In genomic region chr10:101041252-101041761, GRCh38 we compare ENCODE assay signal across 8 cellular contexts. TPM values are rescaled to one million over a fixed set of nuclear protein-coding genes. Genes with fewer than 3 reads are reported as not detected.
DNase-seq lines count a peak whose midpoint lies in the region; ATAC-seq, FAIRE-seq and TF ChIP-seq lines count a peak whose summit lies in the region.

No MANE protein-coding gene starts in this region.

- peak; percentile 50 for ATAC-seq in HG03135 (IDR thresholded peaks at IDR 0.05; ENCODE audit: unreplicated experiment)
- ATAC-seq in lung (ENCODE audit: insufficient read depth, low FRiP score), result peak; percentile 64

- POLR2A ChIA-PET in A673 (lab: Charles Lee; ENCODE audit: low non-redundant PET), result no interaction called here

- WGBS in lung, 2 donors, result 25 to 36% methylated on average over 5 to 6 of the region's 6 CpGs

- CTCF ChIA-PET in A673 (lab: Charles Lee), result interaction anchor here (0.7 to 3.5 kb wide), 14 partner anchors 9 to 250 kb away, joined by 3 to 20 read pairs (median 7); no protein-coding TSS in a partner anchor

- H3K27ac ChIP-seq in A673 (ENCODE audit: low read depth, low read length, poor library complexity, severe bottlenecking), result peak overlapping the region; percentile 84
- peak overlapping the region in 1 of 2 donors; percentile 91 for H3K27ac ChIP-seq in coronary artery
- no peak overlapping the region for H3K27ac ChIP-seq in lung (ENCODE audit: low read depth in 1 of 2, low read length in 1 of 2)

- intact Hi-C loops in A673 (cut with micrococcal nuclease; ENCODE audit: unreplicated experiment), result loop anchor here (5.0 kb wide), 1 partner anchor 101 kb away; no protein-coding TSS in a partner anchor

- H3K4me1 ChIP-seq in A673 (ENCODE audit: insufficient read depth, low read length, poor library complexity, severe bottlenecking), result peaks cover 24% of the 10 kb centered on the region
- peaks cover 0 to 2% of the 10 kb centered on the region in 2 donors for H3K4me1 ChIP-seq in lung (ENCODE audit: control insufficient read depth in 2 of 2, insufficient read depth in 2 of 2, low read length in 2 of 2)

- DNase-seq in A673 (ENCODE audit: low spot score) (peak; percentile 91), GM12891 (ENCODE audit: insufficient read length, low spot score) (no peak), NCI-H510A (lab: John Stamatoyannopoulos, UW) (peak; percentile 53), coronary artery (ENCODE audit: low spot score) (no peak), lung (ENCODE audit: low spot score) (peak; percentile 85)
- peak; percentile 57 for DNase-seq in activated CD4-positive, alpha-beta T cell treated with anti-CD3 and anti-CD28 coated beads for 1 hour
- peak; percentile 79 for DNase-seq in stimulated activated CD8-positive, alpha-beta memory T cell treated with anti-CD3 and anti-CD28 coated beads, Interleukin-4, amount 100 ng/mL, for 48 hours

- H3K27me3 ChIP-seq in A673 (replicated peaks; ENCODE audit: insufficient read depth, low read depth, low read length, poor library complexity), result no peaks in the 10 kb centered on the region
- H3K27me3 ChIP-seq in lung (ENCODE audit: control insufficient read depth, insufficient read depth), result no peaks in the 10 kb centered on the region

- TF ChIP-seq CTCF in A673 (conservative IDR thresholded peaks at IDR 0.05; ENCODE audit: low read depth, low read length) (peak; percentile 89), coronary artery (IDR thresholded peaks at IDR 0.05) (peak; percentile 75), lung (IDR thresholded peaks at IDR 0.05; ENCODE audit: control extremely low read depth, extremely low read depth) (peak; percentile 87)

- TF ChIP-seq POLR2A in GM12891 (IDR thresholded peaks at IDR 0.05; ENCODE audit: low read depth, low read length), result no peak

- H3K4me3 ChIP-seq in A673 (ENCODE audit: low read depth, low read length, poor library complexity, severe bottlenecking), result no peak overlapping the region
- no peak overlapping the region for H3K4me3 ChIP-seq in coronary artery
- no peak overlapping the region for H3K4me3 ChIP-seq in lung

- BruUV-seq in A673 (replicated peaks; lab: Mats Ljungman, UMichigan), result no TSS peak

- no peaks in the 10 kb centered on the region for H3K9me3 ChIP-seq in A673 (ENCODE audit: low read depth, low read length, poor library complexity, severe bottlenecking)
- no peaks in the 10 kb centered on the region for H3K9me3 ChIP-seq in lung (ENCODE audit: control insufficient read depth in 2 of 2, insufficient read depth in 1 of 2, low read length in 1 of 2)

- peak; percentile 69 for FAIRE-seq in GM12891 (lab: Jason Lieb, UNC)

- H3K36me3 ChIP-seq in A673 (ENCODE audit: insufficient read depth, low read length, poor library complexity, severe bottlenecking), result no peaks in the 10 kb centered on the region
- H3K36me3 ChIP-seq in lung (ENCODE audit: control insufficient read depth in 2 of 2, insufficient read depth in 2 of 2, low read length in 2 of 2), result peaks cover 4 to 29% of the 10 kb centered on the region in 2 donors

TF ChIP-seq in GM12891, 5 proteins besides CTCF, POLR2A, EP300 and RAD21:
- TF ChIP-seq POLR2AphosphoS5 (IDR thresholded peaks at IDR 0.05; ENCODE audit: low read depth, low read length) (no peak), TAF1 (IDR thresholded peaks at IDR 0.05; ENCODE audit: low read depth, low read length) (no peak), POU2F2 (IDR thresholded peaks at IDR 0.05; ENCODE audit: low read depth, low read length) (no peak), PAX5 (IDR thresholded peaks at IDR 0.05; ENCODE audit: insufficient read depth, low read length, severe bottlenecking) (no peak), SPI1 (IDR thresholded peaks at IDR 0.05; ENCODE audit: low read depth, low read length) (no peak)

RNA-seq across cellular contexts. Expression of gene SFXN3, which starts 10.3 kb away (rescaled TPM):
- 15.5 and 16.9 TPM in 2 replicates for total RNA-seq in A673 (2021)
- polyA plus RNA-seq in GM12891 (2012; ENCODE audit: low read depth, missing spikeins), result 0.46 TPM
- 10 to 100 TPM; 39.0 to 95.8 TPM for total RNA-seq in lung
- 10 to 100 TPM; 36.4 to 40.2 TPM for polyA plus RNA-seq in lung

RNA-seq across cellular contexts. Expression of gene PDZD7, which starts 10.4 kb away (rescaled TPM):
- total RNA-seq in A673 (2021) (0.26 and 0.30 TPM in 2 replicates), lung (1 to 10 TPM in 1 of 2 donors, under 1 TPM in 1; 0.09 to 1.3 TPM)
- 0.03 TPM for polyA plus RNA-seq in GM12891 (2012; ENCODE audit: low read depth, missing spikeins)
- polyA plus RNA-seq in lung, result under 1 TPM; 0.27 to 0.83 TPM

RNA-seq across cellular contexts. Expression of gene KAZALD1, which starts 20.5 kb away (rescaled TPM):
- total RNA-seq in A673 (2021), result 12.5 and 19.2 TPM in 2 replicates
- polyA plus RNA-seq in GM12891 (2012; ENCODE audit: low read depth, missing spikeins), result 1.2 TPM
- total RNA-seq in lung, result 10 to 100 TPM in 1 of 2 donors, 1 to 10 TPM in 1; 8.2 to 12.1 TPM
- 1 to 10 TPM; 4.1 to 6.5 TPM for polyA plus RNA-seq in lung

RNA-seq across cellular contexts. Expression of gene LZTS2, which starts 41.7 kb away (rescaled TPM):
- 49.1 and 59.9 TPM in 2 replicates for total RNA-seq in A673 (2021)
- polyA plus RNA-seq in GM12891 (2012; ENCODE audit: low read depth, missing spikeins), result 14.1 TPM
- 10 to 100 TPM; 53.2 to 58.0 TPM for total RNA-seq in lung
- 10 to 100 TPM; 44.5 to 76.8 TPM for polyA plus RNA-seq in lung

RNA-seq across cellular contexts. Expression of gene TWNK, which starts 54.0 kb away (rescaled TPM):
- total RNA-seq in A673 (2021) (29.5 and 30.8 TPM in 2 replicates), lung (1 to 10 TPM; 3.9 to 6.8 TPM)
- 15.0 TPM for polyA plus RNA-seq in GM12891 (2012; ENCODE audit: low read depth, missing spikeins)
- 1 to 10 TPM; 4.4 to 8.3 TPM for polyA plus RNA-seq in lung

Comparison
In these comparisons a context has a peak if more than half of its experiments do, and no peak if none do; other contexts are left out.
1. DNase-seq: peak in A673 (single experiment), NCI-H510A (single experiment), activated CD4-positive, alpha-beta T cell treated with anti-CD3 and anti-CD28 coated beads for 1 hour (single experiment), lung (single experiment) and stimulated activated CD8-positive, alpha-beta memory T cell treated with anti-CD3 and anti-CD28 coated beads, Interleukin-4, amount 100 ng/mL, for 48 hours (single experiment); none in GM12891 (single experiment) and coronary artery (single experiment).
2. Peak in every context shown above with its lines, with median percentiles within 50 percentile points of each other: CTCF ChIP-seq.